Comparison of ENCODE assay signal across 19 cellular contexts in the genomic region with DNA sequence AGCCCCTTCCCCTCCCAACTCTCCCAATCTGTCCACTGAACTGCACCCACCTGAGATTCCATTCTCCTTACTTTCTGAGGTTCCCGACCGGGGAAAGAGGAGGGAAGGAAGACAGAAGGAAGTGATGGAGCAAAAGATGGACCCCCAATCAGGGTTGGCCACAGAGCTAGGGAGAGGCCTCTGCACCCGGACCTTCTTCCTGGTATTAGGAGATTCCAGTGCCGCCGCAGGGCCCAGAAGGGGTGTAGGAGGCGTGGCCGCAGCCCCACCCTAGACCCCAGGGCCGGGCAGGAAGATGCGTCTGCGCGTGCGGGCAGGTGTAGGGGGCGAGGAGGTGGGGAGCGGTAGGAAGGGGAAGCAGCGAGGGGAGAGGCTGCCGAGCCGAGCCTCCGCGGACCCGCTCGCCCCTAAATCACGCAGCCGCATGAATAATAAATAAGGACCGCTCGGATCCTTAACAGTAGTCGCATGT.
"Had no signal": no experiment of that assay in that cellular context is flagged by ENCODE, and none has a peak within 500 bp of the region (broad histone marks: within the 10 kb centered on the region; RNA-seq: fewer than 3 reads in every experiment).

No MANE protein-coding gene starts in this region.

- H3K4me3 Mint-ChIP-seq: activated CD4-positive, alpha-beta memory T cell treated with anti-CD3 and anti-CD28 coated beads for 36 hours; activated T-cell treated with anti-CD3 and anti-CD28 coated beads, Interleukin-2, amount 50 U/mL, for 72 hours; nephron progenitor cell; stimulated activated naive CD8-positive, alpha-beta T cell treated with anti-CD3 and anti-CD28 coated beads, Interleukin-15, Interleukin-2, amounts not matched to agents 100 ng/mL and 50 ng/mL, for 24 hours had no signal

- H3K27ac ChIP-seq: body of pancreas, sigmoid colon, SK-N-MC, spleen, upper lobe of right lung had no signal

- H3K36me3 ChIP-seq: sigmoid colon, spleen, upper lobe of right lung had no signal

- H3K4me1 ChIP-seq: sigmoid colon, upper lobe of right lung had no signal

- H3K9me3 ChIP-seq: body of pancreas, upper lobe of right lung had no signal

- H3K27ac Mint-ChIP-seq: activated CD4-positive, alpha-beta memory T cell treated with anti-CD3 and anti-CD28 coated beads for 36 hours; activated naive CD4-positive, alpha-beta T cell treated with anti-CD3 and anti-CD28 coated beads, Interleukin-2, amount 50 U/mL, for 72 hours; activated T-cell treated with anti-CD3 and anti-CD28 coated beads, Interleukin-2, amount 50 U/mL, for 72 hours; nephron progenitor cell; stimulated activated naive CD8-positive, alpha-beta T cell treated with anti-CD3 and anti-CD28 coated beads, Interleukin-15, Interleukin-2, amounts not matched to agents 100 ng/mL and 50 ng/mL, for 24 hours had no signal

- DNase-seq: activated CD4-positive, alpha-beta memory T cell treated with anti-CD3 and anti-CD28 coated beads for 36 hours; activated CD4-positive, alpha-beta T cell treated with anti-CD3 and anti-CD28 coated beads for 1 hour; activated CD8-positive, alpha-beta memory T cell treated with anti-CD3 and anti-CD28 coated beads, Interleukin-2, amount 50 U/mL, for 4 hours; activated gamma-delta T cell; activated T-cell treated with anti-CD3 and anti-CD28 coated beads, Interleukin-2, amount 50 U/mL, for 72 hours; amygdala; body of pancreas; caudate nucleus; foreskin fibroblast; glutamatergic neuron; kidney; nephron progenitor cell; sigmoid colon; spleen; T1000; upper lobe of right lung had no signal

- ATAC-seq: activated naive CD4-positive, alpha-beta T cell treated with anti-CD3 and anti-CD28 coated beads, Interleukin-2, amount 50 U/mL, for 72 hours; activated T-cell treated with anti-CD3 and anti-CD28 coated beads, Interleukin-2, amount 50 U/mL, for 72 hours; body of pancreas; upper lobe of right lung had no signal

- H3K36me3 Mint-ChIP-seq: activated CD4-positive, alpha-beta memory T cell treated with anti-CD3 and anti-CD28 coated beads for 36 hours had no signal

- H3K4me3 ChIP-seq: body of pancreas, sigmoid colon, SK-N-MC, upper lobe of right lung had no signal

- H3K9me3 Mint-ChIP-seq: activated CD4-positive, alpha-beta memory T cell treated with anti-CD3 and anti-CD28 coated beads for 36 hours; activated naive CD4-positive, alpha-beta T cell treated with anti-CD3 and anti-CD28 coated beads, Interleukin-2, amount 50 U/mL, for 72 hours; activated T-cell treated with anti-CD3 and anti-CD28 coated beads, Interleukin-2, amount 50 U/mL, for 72 hours; stimulated activated naive CD8-positive, alpha-beta T cell treated with anti-CD3 and anti-CD28 coated beads, Interleukin-15, Interleukin-2, amounts not matched to agents 100 ng/mL and 50 ng/mL, for 24 hours had no signal
